Comparison of ENCODE assay signal across 21 cellular contexts in genomic region chrX:132532955-132533354, GRCh38. TPM values are rescaled to one million over a fixed set of nuclear protein-coding genes. Genes with fewer than 3 reads are reported as not detected.
DNase-seq lines count a peak whose midpoint lies in the region; ATAC-seq and TF ChIP-seq lines count a peak whose summit lies in the region.
"Had no signal": no experiment of that assay in that cellular context is flagged by ENCODE, and none has a peak within 500 bp of the region (broad histone marks: within the 10 kb centered on the region; RNA-seq: fewer than 3 reads in every experiment).

No MANE protein-coding gene starts in this region.

- no peak overlapping the region for H3K9ac ChIP-seq in mammary epithelial cell (ENCODE audit: insufficient read depth, low read length)

- H2AFZ ChIP-seq in mammary epithelial cell (ENCODE audit: low read depth, low read length) = no peak overlapping the region

- no peaks in the 10 kb centered on the region for H4K20me1 ChIP-seq in mammary epithelial cell (ENCODE audit: insufficient read depth, low read length)

- no peaks in the 10 kb centered on the region for H3K79me2 ChIP-seq in mammary epithelial cell (ENCODE audit: insufficient read depth, low read length)

- DNase-seq in EH (ENCODE audit: low read depth) (peak; percentile 0), LHCN-M2 (ENCODE audit: low read depth) (peak; percentile 31), mammary epithelial cell (peak; percentile 1), kidney tubule cell (ENCODE audit: low spot score) (peak; percentile 34), UCSD-AML1 (lab: John Stamatoyannopoulos, UW; ENCODE audit: unreplicated experiment) (no peak), GDM1 (lab: John Stamatoyannopoulos, UW) (no peak), left lobe of liver (ENCODE audit: low spot score) (no peak)
- DNase-seq: activated naive CD8-positive, alpha-beta T cell treated with anti-CD3 and anti-CD28 coated beads, Interleukin-2, amount 50 U/mL, for 24 hours; CD8-positive, alpha-beta T cell; central memory CD4-positive, alpha-beta T cell; naive thymus-derived CD4-positive, alpha-beta T cell; NCI-H1930; NK-92 treated with Interleukin-12 subunit alpha and Interleukin-12 subunit beta, amount 100 ng/mL, for 24 hours; ovary; stimulated activated CD4-positive, alpha-beta T cell treated with anti-CD3 and anti-CD28 coated beads, Interleukin-1b, Interleukin-23, amount 100 ng/mL, for 48 hours; stimulated activated naive CD8-positive, alpha-beta T cell treated with anti-CD3 and anti-CD28 coated beads, Interleukin-15, Interleukin-2, amounts not matched to agents 100 U/mL and 50 U/mL, for 24 hours had no signal

- H3K4me2 ChIP-seq in mammary epithelial cell (ENCODE audit: insufficient read depth, low read depth, low read length) = no peak overlapping the region

- no peak for TF ChIP-seq CTCF in mammary epithelial cell (conservative IDR thresholded peaks at IDR 0.05 in 1 of 2, IDR thresholded peaks at IDR 0.05 in 1 of 2; ENCODE audit: extremely low read depth in 1 of 2, insufficient read depth in 1 of 2, low read depth in 1 of 2, low read length in 2 of 2)

- intact Hi-C loops in mammary epithelial cell (cut with micrococcal nuclease) = no loop called here

- no peak overlapping the region for H3K27ac ChIP-seq in mammary epithelial cell (ENCODE audit: insufficient read depth, low read depth, low read length)
- H3K27ac ChIP-seq: ovary, RWPE1, tibial nerve had no signal

- H3K36me3 ChIP-seq in mammary epithelial cell (ENCODE audit: insufficient read depth, low read length) = no peaks in the 10 kb centered on the region
- H3K36me3 ChIP-seq: HAP-1, ovary, tibial nerve had no signal

- no peak overlapping the region for H3K4me3 ChIP-seq in mammary epithelial cell (replicated peaks in 1 of 3; ENCODE audit: insufficient read depth in 1 of 3, low read depth in 2 of 3, low read length in 3 of 3)
- H3K4me3 ChIP-seq: HAP-1, ovary, tibial nerve had no signal

- BruUV-seq in mammary epithelial cell (replicated peaks; lab: Mats Ljungman, UMichigan) = no TSS peak

- dilution Hi-C loops in mammary epithelial cell (cut with HindIII; ENCODE audit: low sequenced_read_pairs) = no loop called here

- in situ Hi-C loops in mammary epithelial cell (cut with MboI; ENCODE audit: low sequenced_read_pairs in 2 of 2) = no loop called here

- WGBS in mammary epithelial cell (ENCODE audit: low coverage, missing lambda C conversion rate) = 0% methylated on average over 1 of the region's 1 CpG

- ATAC-seq in HG02763 (IDR thresholded peaks at IDR 0.05; ENCODE audit: unreplicated experiment) (no peak), left lobe of liver (no peak)
- ATAC-seq: activated naive CD8-positive, alpha-beta T cell treated with anti-CD3 and anti-CD28 coated beads, Interleukin-2, amount 50 U/mL, for 24 hours; CD8-positive, alpha-beta T cell; esophagus mucosa; naive thymus-derived CD4-positive, alpha-beta T cell; stimulated activated naive CD8-positive, alpha-beta T cell treated with anti-CD3 and anti-CD28 coated beads, Interleukin-15, Interleukin-2, amounts not matched to agents 100 U/mL and 50 U/mL, for 24 hours had no signal

- no peaks in the 10 kb centered on the region for H3K27me3 ChIP-seq in mammary epithelial cell (ENCODE audit: insufficient read depth, low read length)
- H3K27me3 ChIP-seq: ovary had no signal

- CTCF ChIA-PET in mammary epithelial cell (lab: Charles Lee; ENCODE audit: low non-redundant PET) = no interaction called here

- H3K9me3 ChIP-seq in mammary epithelial cell (replicated peaks; ENCODE audit: insufficient read depth, low read length) = no peaks in the 10 kb centered on the region
- H3K9me3 ChIP-seq: HAP-1, ovary, tibial nerve had no signal

- H3K4me1 ChIP-seq in mammary epithelial cell (ENCODE audit: insufficient read depth, low read length) = no peaks in the 10 kb centered on the region
- H3K4me1 ChIP-seq: HAP-1, tibial nerve had no signal

RNA-seq across cellular contexts. Expression of gene MBNL3, which starts 44.1 kb away (rescaled TPM):
- total RNA-seq in LHCN-M2 (2014; rRNA removed) = 3.2 and 3.9 TPM in 2 replicates
- polyA plus RNA-seq in LHCN-M2 (2012) = 0.29 TPM
- total RNA-seq in mammary epithelial cell = 10 to 100 TPM in 1 of 2 donors, 1 to 10 TPM in 1; 5.7 to 12.9 TPM
- 9.7 TPM for polyA plus RNA-seq in mammary epithelial cell
- polyA minus RNA-seq in mammary epithelial cell = 27.4 TPM
- 93.4 TPM for total RNA-seq in left lobe of liver

Comparison
In these comparisons a context has a peak if more than half of its experiments do, and no peak if none do; other contexts are left out.
1. DNase-seq: peak in EH (single experiment), LHCN-M2 (single experiment), mammary epithelial cell (single experiment) and kidney tubule cell (single experiment); none in UCSD-AML1 (single experiment), GDM1 (single experiment) and left lobe of liver (single experiment).